ENCODE assay signal across 14 cellular contexts in genomic region chr7:69864822-69865221, GRCh38.
DNase-seq lines count a peak whose midpoint lies in the region; ATAC-seq lines count a peak whose summit lies in the region.
"Had no signal": no experiment of that assay in that cellular context is flagged by ENCODE, and none has a peak within 500 bp of the region (broad histone marks: within the 10 kb centered on the region; RNA-seq: fewer than 3 reads in every experiment).

No MANE protein-coding gene starts in this region.

- ATAC-seq in GM18498 (IDR thresholded peaks at IDR 0.05; ENCODE audit: unreplicated experiment) (peak; percentile 58), GM19351 (IDR thresholded peaks at IDR 0.05; ENCODE audit: unreplicated experiment) (peak; percentile 86), HG02870 (IDR thresholded peaks at IDR 0.05; ENCODE audit: unreplicated experiment) (peak; percentile 87)
- ATAC-seq: left ventricle myocardium superior had no signal

- DNase-seq in NCI-H2081 (lab: John Stamatoyannopoulos, UW), result peak; percentile 45 to 87
- no peak for DNase-seq in NCI-H345 treated with DMSO at 0.1 percent for 48 hours (lab: John Stamatoyannopoulos, UW; ENCODE audit: unreplicated experiment)
- DNase-seq in activated CD8-positive, alpha-beta memory T cell treated with anti-CD3 and anti-CD28 coated beads, Interleukin-2, amount 50 U/mL, for 4 hours, result no peak
- DNase-seq in ureter (ENCODE audit: low spot score), result no peak
- DNase-seq: activated CD4-positive, alpha-beta T cell treated with anti-CD3 and anti-CD28 coated beads, Interleukin-2, amount 50 U/mL, for 48 hours; cerebellar nuclear complex; left ventricle myocardium superior; NCI-H2227 treated with DMSO at 0.1 percent for 48 hours; OCI-M1; small intestine; stimulated activated naive CD4-positive, alpha-beta T cell treated with Interleukin-2 at 50 U/mL for 16 hours had no signal

Comparison
In these comparisons a context has a peak if more than half of its experiments do, and no peak if none do; other contexts are left out.
1. DNase-seq: peak in NCI-H2081 (2 of 2); none in NCI-H345 treated with DMSO at 0.1 percent for 48 hours (single experiment), activated CD8-positive, alpha-beta memory T cell treated with anti-CD3 and anti-CD28 coated beads, Interleukin-2, amount 50 U/mL, for 4 hours (single experiment) and ureter (single experiment).
2. Peak in every context shown above with its lines, with median percentiles within 50 percentile points of each other: ATAC-seq.